10 cellular contexts compared by ENCODE assay signal in genomic region chr17:75683467-75684041, GRCh38. TPM values are rescaled to one million over a fixed set of nuclear protein-coding genes. Genes with fewer than 3 reads are reported as not detected.
DNase-seq lines count a peak whose midpoint lies in the region; ATAC-seq and TF ChIP-seq lines count a peak whose summit lies in the region.
"Had no signal": no experiment of that assay in that cellular context is flagged by ENCODE, and none has a peak within 500 bp of the region (broad histone marks: within the 10 kb centered on the region; RNA-seq: fewer than 3 reads in every experiment).

No MANE protein-coding gene starts in this region.

- intact Hi-C loops in left colon (cut with DNase I, micrococcal nuclease) (no loop called here), vagina (cut with DNase I) (no loop called here)
- intact Hi-C loops in CD4-positive, alpha-beta memory T cell (cut with micrococcal nuclease) = no loop called here

- H3K27ac Mint-ChIP-seq in activated T-cell treated with anti-CD3 and anti-CD28 coated beads, Interleukin-2, amount 50 U/mL, for 72 hours = peak overlapping the region; percentile 83
- H3K27ac Mint-ChIP-seq in CD4-positive, alpha-beta memory T cell = peak overlapping the region in 1 of 7 donors; percentile 25

- no peaks in the 10 kb centered on the region for H3K9me3 Mint-ChIP-seq in activated T-cell treated with anti-CD3 and anti-CD28 coated beads, Interleukin-2, amount 50 U/mL, for 72 hours
- no peaks in the 10 kb centered on the region for H3K9me3 Mint-ChIP-seq in CD4-positive, alpha-beta memory T cell

- no peaks in the 10 kb centered on the region for H3K27me3 Mint-ChIP-seq in activated T-cell treated with anti-CD3 and anti-CD28 coated beads, Interleukin-2, amount 50 U/mL, for 72 hours (ENCODE audit: low read depth)
- H3K27me3 Mint-ChIP-seq in CD4-positive, alpha-beta memory T cell = no peaks in the 10 kb centered on the region

- no peak for TF ChIP-seq POLR2A in vagina (IDR thresholded peaks at IDR 0.05)

- no peak for TF ChIP-seq CTCF in astrocyte of the spinal cord (IDR thresholded peaks at IDR 0.05; ENCODE audit: low read depth, low read length)
- TF ChIP-seq CTCF in vagina (IDR thresholded peaks at IDR 0.05) = no peak

- no peak for DNase-seq in activated T-cell treated with anti-CD3 and anti-CD28 coated beads, Interleukin-2, amount 50 U/mL, for 72 hours
- DNase-seq in activated T-cell treated with anti-CD3 and anti-CD28 coated beads, Interleukin-2, amount 50 U/mL, for 1 hour = no peak
- DNase-seq in astrocyte of the spinal cord (ENCODE audit: low read depth, low spot score) (peak; percentile 69), left colon (no peak), vagina (ENCODE audit: extremely low spot score in 2 of 2) (no peak), GM19240 (ENCODE audit: insufficient read length, low spot score) (no peak)
- no peak for DNase-seq in CD4-positive, alpha-beta memory T cell
- DNase-seq: MM.1S had no signal

- H3K4me1 ChIP-seq in vagina = peaks cover 65% of the 10 kb centered on the region
- H3K4me1 ChIP-seq in CD4-positive, alpha-beta memory T cell (ENCODE audit: insufficient read depth, low read length) = peaks cover 8% of the 10 kb centered on the region

- H3K27me3 ChIP-seq in vagina = no peaks in the 10 kb centered on the region
- no peaks in the 10 kb centered on the region for H3K27me3 ChIP-seq in CD4-positive, alpha-beta memory T cell (ENCODE audit: insufficient read depth, low read length)

- H3K4me3 ChIP-seq in astrocyte of the spinal cord (ENCODE audit: low read depth, low read length) (no peak overlapping the region), vagina (no peak overlapping the region)
- no peak overlapping the region for H3K4me3 ChIP-seq in CD4-positive, alpha-beta memory T cell (ENCODE audit: low read length in 2 of 2)

- POLR2A ChIA-PET in CD4-positive, alpha-beta memory T cell (lab: Charles Lee; ENCODE audit: partially characterized antibody) = interaction anchor here (1.0 kb wide), 1 partner anchor 17 kb away, joined by 3 read pairs; the partner anchor contains the start of genes RECQL5 and SAP30BP

- H3K4me3 Mint-ChIP-seq in activated T-cell treated with anti-CD3 and anti-CD28 coated beads, Interleukin-2, amount 50 U/mL, for 72 hours = no peak overlapping the region
- H3K4me3 Mint-ChIP-seq in CD4-positive, alpha-beta memory T cell = no peak overlapping the region

- in situ Hi-C loops in astrocyte of the spinal cord (cut with HindIII; ENCODE audit: low sequenced_read_pairs) = no loop called here

- peaks cover 61% of the 10 kb centered on the region for H3K4me1 Mint-ChIP-seq in activated T-cell treated with anti-CD3 and anti-CD28 coated beads, Interleukin-2, amount 50 U/mL, for 72 hours (ENCODE audit: low read depth)
- H3K4me1 Mint-ChIP-seq in CD4-positive, alpha-beta memory T cell = peaks cover 24 to 55% (median 34%) of the 10 kb centered on the region in 4 donors

- CTCF ChIA-PET in CD4-positive, alpha-beta memory T cell (lab: Charles Lee; ENCODE audit: partially characterized antibody) = interaction anchor here (0.6 to 3.3 kb wide), 5 partner anchors 9 to 66 kb away, joined by 3 to 20 read pairs (median 4); partner anchors contain the start of gene SMIM5

- peak overlapping the region; percentile 72 for H3K27ac ChIP-seq in vagina
- H3K27ac ChIP-seq in CD4-positive, alpha-beta memory T cell (ENCODE audit: low read depth, low read length) = no peak overlapping the region

- no peak for ATAC-seq in activated T-cell treated with anti-CD3 and anti-CD28 coated beads, Interleukin-2, amount 50 U/mL, for 72 hours (replicated peaks in 1 of 2)
- ATAC-seq in left colon (peak; percentile 68), GM18502 (IDR thresholded peaks at IDR 0.05; ENCODE audit: poor library complexity, unreplicated experiment) (no peak)

- H3K9me3 ChIP-seq in vagina = no peaks in the 10 kb centered on the region
- H3K9me3 ChIP-seq in CD4-positive, alpha-beta memory T cell (ENCODE audit: control insufficient read depth in 1 of 2, low read length in 2 of 2) = no peaks in the 10 kb centered on the region

- peaks cover 2 to 4% of the 10 kb centered on the region in 2 donors for H3K36me3 Mint-ChIP-seq in activated T-cell treated with anti-CD3 and anti-CD28 coated beads, Interleukin-2, amount 50 U/mL, for 72 hours (ENCODE audit: insufficient read depth in 2 of 2)
- peaks cover 18 to 55% of the 10 kb centered on the region in 2 donors for H3K36me3 Mint-ChIP-seq in CD4-positive, alpha-beta memory T cell

- H3K36me3 ChIP-seq in vagina = peaks cover 0 to 9% of the 10 kb centered on the region in 2 donors
- H3K36me3 ChIP-seq in CD4-positive, alpha-beta memory T cell (ENCODE audit: insufficient read depth, low read length) = peaks cover 27% of the 10 kb centered on the region

RNA-seq across cellular contexts. Expression of gene SAP30BP, which starts 16.4 kb away (rescaled TPM):
- total RNA-seq in activated T-cell treated with anti-CD3 and anti-CD28 coated beads, Interleukin-2, amount 50 U/mL, for 72 hours = 100 to 1,000 TPM in 1 of 2 donors, 10 to 100 TPM in 1; 97.0 to 112 TPM
- total RNA-seq in left colon = 10 to 100 TPM; 72.1 to 72.5 TPM
- total RNA-seq in vagina = 79.1 TPM
- 100 to 1,000 TPM; 115 to 119 TPM for total RNA-seq in CD4-positive, alpha-beta memory T cell
- polyA plus RNA-seq in CD4-positive, alpha-beta memory T cell = 10 to 100 TPM; 69.9 to 80.4 TPM

RNA-seq across cellular contexts. Expression of gene RECQL5, which starts 16.6 kb away (rescaled TPM):
- 10 to 100 TPM; 50.7 to 58.5 TPM for total RNA-seq in activated T-cell treated with anti-CD3 and anti-CD28 coated beads, Interleukin-2, amount 50 U/mL, for 72 hours
- total RNA-seq in left colon (10 to 100 TPM; 23.2 to 27.0 TPM), vagina (44.0 TPM)
- 10 to 100 TPM; 58.3 to 59.1 TPM for total RNA-seq in CD4-positive, alpha-beta memory T cell
- 10 to 100 TPM in 1 of 2 donors, 1 to 10 TPM in 1; 6.4 to 16.7 TPM for polyA plus RNA-seq in CD4-positive, alpha-beta memory T cell

RNA-seq across cellular contexts. Expression of gene ITGB4, which starts 37.7 kb away (rescaled TPM):
- 1 to 10 TPM; 2.7 to 3.5 TPM for total RNA-seq in activated T-cell treated with anti-CD3 and anti-CD28 coated beads, Interleukin-2, amount 50 U/mL, for 72 hours
- total RNA-seq in left colon (100 to 1,000 TPM; 252 to 318 TPM), vagina (169 TPM)
- total RNA-seq in CD4-positive, alpha-beta memory T cell = 1 to 10 TPM in 1 of 2 experiments, under 1 TPM in 1; 0.67 to 1.2 TPM
- under 1 TPM; 0.25 to 0.91 TPM for polyA plus RNA-seq in CD4-positive, alpha-beta memory T cell

RNA-seq across cellular contexts. Expression of gene SMIM5, which starts 50.3 kb away (rescaled TPM):
- total RNA-seq in activated T-cell treated with anti-CD3 and anti-CD28 coated beads, Interleukin-2, amount 50 U/mL, for 72 hours = 1 to 10 TPM; 1.4 to 2.4 TPM
- 10 to 100 TPM; 15.4 to 28.3 TPM for total RNA-seq in left colon
- total RNA-seq in vagina = 2.2 TPM
- not detected for total RNA-seq in CD4-positive, alpha-beta memory T cell
- not detected for polyA plus RNA-seq in CD4-positive, alpha-beta memory T cell
- polyA plus RNA-seq: AG04450 had no signal

Comparison
In these comparisons a context has a peak if more than half of its experiments do, and no peak if none do; other contexts are left out.
1. RNA of gene ITGB4, which starts 37.7 kb away (total RNA-seq): 252 to 318 TPM in left colon and 169 TPM in vagina (single experiment); 2.7 to 3.5 TPM in activated T-cell treated with anti-CD3 and anti-CD28 coated beads, Interleukin-2, amount 50 U/mL, for 72 hours and 0.67 to 1.2 TPM in CD4-positive, alpha-beta memory T cell; every median in the first group is over 10 times any median in the second.